In the genomic region with DNA sequence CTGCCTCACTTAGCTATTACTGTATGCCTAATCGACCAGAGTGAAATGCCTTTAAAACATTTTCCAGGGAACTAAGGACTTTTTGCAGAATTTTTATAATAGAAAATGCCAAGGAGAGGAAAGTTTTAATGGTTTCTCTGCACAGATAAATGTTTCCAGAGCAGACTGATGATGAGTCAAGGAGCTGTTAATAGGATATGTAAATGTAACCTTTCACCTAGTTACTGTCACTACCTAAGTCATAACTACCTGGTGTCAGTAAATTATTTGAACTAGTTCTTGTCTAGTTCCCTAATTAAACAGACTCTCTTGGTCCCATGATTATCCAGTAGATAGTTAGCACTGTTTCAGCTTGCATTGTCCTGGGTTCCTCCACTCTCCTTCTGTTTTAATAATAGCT, we compare ENCODE assay signal across 11 cellular contexts. TPM values are rescaled to one million over a fixed set of nuclear protein-coding genes. Genes with fewer than 3 reads are reported as not detected.
A peak's percentile ranks its signal among the peaks of the same experiment; 100 is the strongest.
DNase-seq lines count a peak whose midpoint lies in the region; ATAC-seq, FAIRE-seq and TF ChIP-seq lines count a peak whose summit lies in the region.
"Had no signal": no experiment of that assay in that cellular context is flagged by ENCODE, and none has a peak within 500 bp of the region (broad histone marks: within the 10 kb centered on the region; RNA-seq: fewer than 3 reads in every experiment).

No MANE protein-coding gene starts in this region.

- H3K9ac ChIP-seq in kidney (ENCODE audit: low read length in 2 of 2) = no peak overlapping the region

- intact Hi-C loops in CD8-positive, alpha-beta T cell (cut with DNase I, micrococcal nuclease) = loop anchor here in 1 of 2 experiments (2.0 kb wide), 1 partner anchor 14 kb away; no protein-coding TSS in a partner anchor
- intact Hi-C loops in kidney (cut with DNase I) = no loop called here

- no peak for TF ChIP-seq CTCF in CD8-positive, alpha-beta T cell (IDR thresholded peaks at IDR 0.05)
- TF ChIP-seq CTCF in kidney (IDR thresholded peaks at IDR 0.05; ENCODE audit: borderline replicate concordance, extremely low read depth, insufficient read depth) = no peak

- H3K9me3 ChIP-seq in CD8-positive, alpha-beta T cell (ENCODE audit: low read length) = no peaks in the 10 kb centered on the region
- no peaks in the 10 kb centered on the region for H3K9me3 ChIP-seq in kidney (ENCODE audit: control insufficient read depth in 1 of 2, low read length in 2 of 2)
- H3K9me3 ChIP-seq: ascending aorta had no signal

- H3K27me3 ChIP-seq in CD8-positive, alpha-beta T cell (ENCODE audit: insufficient read depth, low read length) = no peaks in the 10 kb centered on the region
- H3K27me3 ChIP-seq: ascending aorta had no signal

- no peak overlapping the region for H3K4me3 ChIP-seq in CD8-positive, alpha-beta T cell (ENCODE audit: low read depth, low read length)
- no peak overlapping the region for H3K4me3 ChIP-seq in kidney (ENCODE audit: low read length in 2 of 2)

- no peaks in the 10 kb centered on the region for H3K9me3 Mint-ChIP-seq in CD8-positive, alpha-beta T cell

- ATAC-seq in CD8-positive, alpha-beta T cell = peak; percentile 46
- ATAC-seq in GM19324 (IDR thresholded peaks at IDR 0.05; ENCODE audit: low FRiP score, unreplicated experiment) (peak; percentile 35), HG03442 (IDR thresholded peaks at IDR 0.05; ENCODE audit: unreplicated experiment) (no peak), GM18907 (IDR thresholded peaks at IDR 0.05; ENCODE audit: unreplicated experiment) (no peak)

- H3K36me3 Mint-ChIP-seq in CD8-positive, alpha-beta T cell = no peaks in the 10 kb centered on the region

- H3K4me1 Mint-ChIP-seq in CD8-positive, alpha-beta T cell (ENCODE audit: low read depth) = peaks cover 72% of the 10 kb centered on the region

- H3K4me3 Mint-ChIP-seq in CD8-positive, alpha-beta T cell = peak overlapping the region; percentile 63

- DNase-seq in CD8-positive, alpha-beta T cell = no peak
- peak; percentile 24 for DNase-seq in SW480 (ENCODE audit: low spot score)
- peak; percentile 49 for DNase-seq in kidney tubule cell (ENCODE audit: low spot score)
- DNase-seq in kidney = no peak
- no peak for DNase-seq in NCI-H146 (lab: John Stamatoyannopoulos, UW)
- DNase-seq: DMS153, Karpas-422 had no signal

- FAIRE-seq in kidney (lab: Jason Lieb, UNC) = no peak

- H3K27me3 Mint-ChIP-seq in CD8-positive, alpha-beta T cell (ENCODE audit: low read depth) = no peaks in the 10 kb centered on the region

- H3K4me1 ChIP-seq in CD8-positive, alpha-beta T cell (ENCODE audit: insufficient read depth, low read length) = peaks cover 14% of the 10 kb centered on the region
- H3K4me1 ChIP-seq in kidney (ENCODE audit: control insufficient read depth in 1 of 2, insufficient read depth in 1 of 2, low read depth in 1 of 2, low read length in 2 of 2) = peaks cover 0 to 5% of the 10 kb centered on the region in 2 donors

- peak overlapping the region; percentile 10 for H3K27ac Mint-ChIP-seq in CD8-positive, alpha-beta T cell

- POLR2A ChIA-PET in CD8-positive, alpha-beta T cell (lab: Charles Lee) = interaction anchor here (1.0 kb wide), 1 partner anchor 13 kb away, joined by 3 read pairs; no protein-coding TSS in a partner anchor

- CTCF ChIA-PET in CD8-positive, alpha-beta T cell (lab: Charles Lee) = interaction anchor here (1.2 kb wide), 1 partner anchor 17 kb away, joined by 4 read pairs; no protein-coding TSS in a partner anchor

- H3K36me3 ChIP-seq in CD8-positive, alpha-beta T cell (ENCODE audit: insufficient read depth, low read length) = no peaks in the 10 kb centered on the region
- no peaks in the 10 kb centered on the region for H3K36me3 ChIP-seq in kidney (ENCODE audit: control insufficient read depth in 1 of 2, insufficient read depth in 2 of 2, low read length in 2 of 2)
- H3K36me3 ChIP-seq: ascending aorta had no signal

- H3K27ac ChIP-seq in CD8-positive, alpha-beta T cell (ENCODE audit: low read depth, low read length) = no peak overlapping the region
- H3K27ac ChIP-seq in kidney (ENCODE audit: low read depth in 2 of 2, low read length in 2 of 2) = no peak overlapping the region

RNA-seq across cellular contexts. Expression of gene PAM, which starts 7.7 kb away (rescaled TPM):
- total RNA-seq in CD8-positive, alpha-beta T cell = 10 to 100 TPM; 10.9 to 12.4 TPM
- 293 TPM for total RNA-seq in kidney
- 158 TPM for polyA plus RNA-seq in kidney (ENCODE audit: insufficient read depth, low read depth, low replicate concordance)

Comparison
In these comparisons a context has a peak if more than half of its experiments do, and no peak if none do; other contexts are left out.
1. ATAC-seq: peak in CD8-positive, alpha-beta T cell (single experiment) and GM19324 (single experiment); none in HG03442 (single experiment) and GM18907 (single experiment).
2. DNase-seq: peak in SW480 (single experiment) and kidney tubule cell (single experiment); none in CD8-positive, alpha-beta T cell (0 of 7), kidney (single experiment) and NCI-H146 (single experiment).
3. RNA of gene PAM, which starts 7.7 kb away (total RNA-seq): 293 TPM in kidney (single experiment); 10.9 to 12.4 TPM in CD8-positive, alpha-beta T cell; every median in the first group is over 10 times any median in the second.